Comparison of ENCODE assay signal across 8 cellular contexts in the genomic region with DNA sequence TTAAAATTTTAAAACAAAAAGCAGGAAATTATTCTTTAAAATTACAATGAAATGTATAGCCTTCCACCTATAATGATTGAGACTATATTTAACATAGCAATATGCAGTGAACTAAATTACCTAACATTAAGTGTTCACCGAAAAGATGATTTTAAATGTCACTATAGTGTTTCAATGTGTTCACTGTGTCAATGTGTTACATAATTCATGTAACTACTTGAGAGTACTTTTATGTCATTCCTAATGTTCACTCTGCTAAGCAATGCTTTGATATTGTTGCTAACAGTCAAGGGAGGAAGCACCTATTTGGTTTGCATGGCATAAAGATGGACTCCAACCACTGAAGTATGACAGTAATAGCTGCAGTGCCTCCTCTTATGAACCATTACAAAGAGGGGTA.
"Had no signal": no experiment of that assay in that cellular context is flagged by ENCODE, and none has a peak within 500 bp of the region (broad histone marks: within the 10 kb centered on the region; RNA-seq: fewer than 3 reads in every experiment).

No MANE protein-coding gene starts in this region.

- DNase-seq: GDM1, GF-D8 had no signal

- H3K4me3 ChIP-seq: GM12878 had no signal

- ATAC-seq: GM12878 had no signal

- FAIRE-seq: G401.6, GM12878, GM12891, GM12892, GM18507, GM19239 had no signal
